ENCODE assay signal across 1 cellular context in the genomic region with DNA sequence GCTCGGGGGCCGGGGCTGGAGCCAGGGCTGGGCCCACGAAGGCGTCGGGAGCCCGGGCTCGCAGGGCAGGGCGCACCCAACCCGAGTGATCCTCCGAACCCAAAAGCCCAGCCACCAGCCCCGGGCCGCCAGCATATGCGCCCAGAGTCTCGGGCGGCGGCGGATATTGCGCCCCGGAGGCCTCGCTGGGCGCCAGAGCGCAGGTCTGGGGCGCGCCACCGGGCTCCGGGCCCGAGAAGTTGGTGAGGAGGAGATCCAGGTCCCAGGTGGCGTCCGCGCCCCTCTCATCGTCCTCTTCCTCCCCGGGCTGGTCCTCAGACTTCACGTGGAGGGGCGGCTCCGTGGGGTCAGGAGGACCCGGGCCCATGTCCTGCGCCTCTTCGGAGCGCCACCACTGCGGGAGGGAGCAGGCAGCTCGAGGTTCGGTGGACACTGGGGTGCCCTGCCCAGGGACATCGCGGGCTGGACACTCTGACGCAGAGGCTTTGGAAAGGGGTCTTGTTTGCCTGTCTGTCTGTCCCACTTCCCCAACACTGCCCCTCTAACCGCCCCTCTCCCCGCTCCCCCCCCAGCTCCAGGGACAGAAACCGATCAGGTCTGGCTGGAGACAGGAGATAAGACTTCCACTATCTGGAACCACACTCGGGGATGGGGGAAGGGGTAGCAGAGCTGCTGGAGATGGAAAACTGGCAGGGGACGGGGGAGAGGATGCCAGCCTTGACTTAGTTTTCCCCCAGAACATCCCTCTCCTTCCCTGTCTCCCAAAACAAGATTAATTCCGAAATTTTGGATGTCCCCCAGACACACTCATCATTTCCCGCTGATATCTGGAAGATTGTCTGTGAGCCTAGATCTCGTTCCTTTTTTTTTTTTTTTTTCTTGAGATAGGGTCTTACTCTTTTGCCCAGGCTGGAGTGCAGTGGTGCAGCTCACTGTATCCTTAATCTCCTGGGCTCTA.
TF ChIP-seq lines count a peak whose summit lies in the region.

No MANE protein-coding gene starts in this region.

TF ChIP-seq in GM23338, 12 proteins besides CTCF, POLR2A, EP300 and RAD21 (continued from another document):
- TF ChIP-seq, protein P1, sequence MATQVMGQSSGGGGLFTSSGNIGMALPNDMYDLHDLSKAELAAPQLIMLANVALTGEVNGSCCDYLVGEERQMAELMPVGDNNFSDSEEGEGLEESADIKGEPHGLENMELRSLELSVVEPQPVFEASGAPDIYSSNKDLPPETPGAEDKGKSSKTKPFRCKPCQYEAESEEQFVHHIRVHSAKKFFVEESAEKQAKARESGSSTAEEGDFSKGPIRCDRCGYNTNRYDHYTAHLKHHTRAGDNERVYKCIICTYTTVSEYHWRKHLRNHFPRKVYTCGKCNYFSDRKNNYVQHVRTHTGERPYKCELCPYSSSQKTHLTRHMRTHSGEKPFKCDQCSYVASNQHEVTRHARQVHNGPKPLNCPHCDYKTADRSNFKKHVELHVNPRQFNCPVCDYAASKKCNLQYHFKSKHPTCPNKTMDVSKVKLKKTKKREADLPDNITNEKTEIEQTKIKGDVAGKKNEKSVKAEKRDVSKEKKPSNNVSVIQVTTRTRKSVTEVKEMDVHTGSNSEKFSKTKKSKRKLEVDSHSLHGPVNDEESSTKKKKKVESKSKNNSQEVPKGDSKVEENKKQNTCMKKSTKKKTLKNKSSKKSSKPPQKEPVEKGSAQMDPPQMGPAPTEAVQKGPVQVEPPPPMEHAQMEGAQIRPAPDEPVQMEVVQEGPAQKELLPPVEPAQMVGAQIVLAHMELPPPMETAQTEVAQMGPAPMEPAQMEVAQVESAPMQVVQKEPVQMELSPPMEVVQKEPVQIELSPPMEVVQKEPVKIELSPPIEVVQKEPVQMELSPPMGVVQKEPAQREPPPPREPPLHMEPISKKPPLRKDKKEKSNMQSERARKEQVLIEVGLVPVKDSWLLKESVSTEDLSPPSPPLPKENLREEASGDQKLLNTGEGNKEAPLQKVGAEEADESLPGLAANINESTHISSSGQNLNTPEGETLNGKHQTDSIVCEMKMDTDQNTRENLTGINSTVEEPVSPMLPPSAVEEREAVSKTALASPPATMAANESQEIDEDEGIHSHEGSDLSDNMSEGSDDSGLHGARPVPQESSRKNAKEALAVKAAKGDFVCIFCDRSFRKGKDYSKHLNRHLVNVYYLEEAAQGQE (IDR thresholded peaks at IDR 0.05; ENCODE audit: unreplicated experiment), result no peak
- TF ChIP-seq POLR2AphosphoS5 (IDR thresholded peaks at IDR 0.05; ENCODE audit: low read depth), result no peak
TF ChIP-seq in GM23338: peak in this region for 0.
